12 cellular contexts compared by ENCODE assay signal in genomic region chr11:63560506-63561179, GRCh38. TPM values are rescaled to one million over a fixed set of nuclear protein-coding genes. Genes with fewer than 3 reads are reported as not detected.
DNase-seq lines count a peak whose midpoint lies in the region; ATAC-seq and TF ChIP-seq lines count a peak whose summit lies in the region.
"Had no signal": no experiment of that assay in that cellular context is flagged by ENCODE, and none has a peak within 500 bp of the region (broad histone marks: within the 10 kb centered on the region; RNA-seq: fewer than 3 reads in every experiment).

No MANE protein-coding gene starts in this region.

- ATAC-seq in naive thymus-derived CD4-positive, alpha-beta T cell, result peak; percentile 80
- no peak for ATAC-seq in HG03280 (IDR thresholded peaks at IDR 0.05; ENCODE audit: unreplicated experiment)
- no peak for ATAC-seq in GM19351 (IDR thresholded peaks at IDR 0.05; ENCODE audit: unreplicated experiment)
- no peak for ATAC-seq in GM21360 (IDR thresholded peaks at IDR 0.05; ENCODE audit: unreplicated experiment)

- CTCF ChIA-PET in CD4-positive, alpha-beta memory T cell (lab: Charles Lee; ENCODE audit: partially characterized antibody), result interaction anchor here (0.5 to 1.2 kb wide), 2 partner anchors 175 to 919 kb away, joined by 3 read pairs; no protein-coding TSS in a partner anchor
- CTCF ChIA-PET in naive thymus-derived CD4-positive, alpha-beta T cell (lab: Charles Lee), result interaction anchor here (0.7 to 1.9 kb wide), 3 partner anchors 24 to 1777 kb away, joined by 3 to 6 read pairs (median 4); partner anchors contain the start of gene PLAAT4

- H3K27me3 Mint-ChIP-seq in CD4-positive, alpha-beta memory T cell, result no peaks in the 10 kb centered on the region
- no peaks in the 10 kb centered on the region for H3K27me3 Mint-ChIP-seq in naive thymus-derived CD4-positive, alpha-beta T cell

- no peak for TF ChIP-seq EP300 in Ishikawa (IDR thresholded peaks at IDR 0.05; ENCODE audit: borderline replicate concordance)

- H3K4me1 Mint-ChIP-seq in CD4-positive, alpha-beta memory T cell, result peaks cover 35 to 47% (median 41%) of the 10 kb centered on the region in 4 donors
- peaks cover 38 to 85% (median 70%) of the 10 kb centered on the region in 7 donors for H3K4me1 Mint-ChIP-seq in naive thymus-derived CD4-positive, alpha-beta T cell

- H3K36me3 ChIP-seq in CD4-positive, alpha-beta memory T cell (ENCODE audit: insufficient read depth, low read length), result no peaks in the 10 kb centered on the region
- no peaks in the 10 kb centered on the region for H3K36me3 ChIP-seq in naive thymus-derived CD4-positive, alpha-beta T cell (ENCODE audit: control insufficient read depth in 2 of 3, insufficient read depth in 3 of 3, low read length in 3 of 3)

- no peak overlapping the region for H3K4me3 ChIP-seq in CD4-positive, alpha-beta memory T cell (ENCODE audit: low read length in 2 of 2)
- no peak overlapping the region for H3K4me3 ChIP-seq in naive thymus-derived CD4-positive, alpha-beta T cell (ENCODE audit: low read length)

- POLR2A ChIA-PET in CD4-positive, alpha-beta memory T cell (lab: Charles Lee; ENCODE audit: partially characterized antibody), result interaction anchor here (1.0 to 1.9 kb wide), 5 partner anchors 9 to 29 kb away, joined by 3 to 13 read pairs (median 3); partner anchors contain the start of gene PLAAT4
- POLR2A ChIA-PET in naive thymus-derived CD4-positive, alpha-beta T cell (lab: Charles Lee), result interaction anchor here (1.1 to 3.3 kb wide), 5 partner anchors 9 to 29 kb away, joined by 3 to 21 read pairs (median 5); partner anchors contain the start of gene PLAAT4

- peak in 2 of 5 donors; percentile 15 to 17 for DNase-seq in CD4-positive, alpha-beta memory T cell
- DNase-seq in central memory CD4-positive, alpha-beta T cell, result peak; percentile 10
- peak in 7 of 9 donors; percentile 45 to 61 (median 51) for DNase-seq in naive thymus-derived CD4-positive, alpha-beta T cell
- DNase-seq in OCI-M1 (lab: John Stamatoyannopoulos, UW), result no peak
- DNase-seq: KBM-7; stimulated activated CD4-positive, alpha-beta T cell treated with anti-CD3 and anti-CD28 coated beads, Interleukin-4, amount 100 ng/mL, for 4 hours had no signal

- H3K9me3 Mint-ChIP-seq in CD4-positive, alpha-beta memory T cell, result no peaks in the 10 kb centered on the region
- H3K9me3 Mint-ChIP-seq in naive thymus-derived CD4-positive, alpha-beta T cell, result no peaks in the 10 kb centered on the region
- H3K9me3 Mint-ChIP-seq: neural crest cell had no signal

- H3K4me1 ChIP-seq in CD4-positive, alpha-beta memory T cell (ENCODE audit: insufficient read depth, low read length), result peaks cover 39% of the 10 kb centered on the region
- peaks cover 24 to 44% of the 10 kb centered on the region in 2 donors for H3K4me1 ChIP-seq in naive thymus-derived CD4-positive, alpha-beta T cell (ENCODE audit: control insufficient read depth in 2 of 2, insufficient read depth in 2 of 2, low read length in 2 of 2)

- TF ChIP-seq RAD21 in Ishikawa (IDR thresholded peaks at IDR 0.05; ENCODE audit: low read depth), result no peak

- intact Hi-C loops in CD4-positive, alpha-beta memory T cell (cut with micrococcal nuclease), result no loop called here
- intact Hi-C loops in naive thymus-derived CD4-positive, alpha-beta T cell (cut with micrococcal nuclease), result loop anchor here (1.0 to 10.0 kb wide), 3 partner anchors 7 to 114 kb away; partner anchors contain the start of gene ATL3 (in 1 of the 2)

- no peak overlapping the region for H3K27ac ChIP-seq in CD4-positive, alpha-beta memory T cell (ENCODE audit: low read depth, low read length)
- H3K27ac ChIP-seq in naive thymus-derived CD4-positive, alpha-beta T cell (ENCODE audit: low read depth, low read length), result peak overlapping the region; percentile 56

- H3K27ac Mint-ChIP-seq in CD4-positive, alpha-beta memory T cell, result peak overlapping the region; percentile 8 to 87 (median 67)
- H3K27ac Mint-ChIP-seq in naive thymus-derived CD4-positive, alpha-beta T cell, result peak overlapping the region; percentile 16 to 95 (median 85)

- no peaks in the 10 kb centered on the region for H3K27me3 ChIP-seq in CD4-positive, alpha-beta memory T cell (ENCODE audit: insufficient read depth, low read length)
- H3K27me3 ChIP-seq in naive thymus-derived CD4-positive, alpha-beta T cell (ENCODE audit: control insufficient read depth in 2 of 2, insufficient read depth in 2 of 2, low read length in 2 of 2), result no peaks in the 10 kb centered on the region

- H3K4me3 Mint-ChIP-seq in CD4-positive, alpha-beta memory T cell, result peak overlapping the region in 7 of 8 donors; percentile 35 to 78 (median 44)
- H3K4me3 Mint-ChIP-seq in naive thymus-derived CD4-positive, alpha-beta T cell, result peak overlapping the region in 9 of 10 donors; percentile 66 to 80 (median 79)
- H3K4me3 Mint-ChIP-seq: neural crest cell had no signal

- H3K9me3 ChIP-seq in CD4-positive, alpha-beta memory T cell (ENCODE audit: control insufficient read depth in 1 of 2, low read length in 2 of 2), result no peaks in the 10 kb centered on the region
- H3K9me3 ChIP-seq in naive thymus-derived CD4-positive, alpha-beta T cell (ENCODE audit: control insufficient read depth in 2 of 3, low read length in 3 of 3), result no peaks in the 10 kb centered on the region

- H3K36me3 Mint-ChIP-seq in CD4-positive, alpha-beta memory T cell, result no peaks in the 10 kb centered on the region
- H3K36me3 Mint-ChIP-seq in naive thymus-derived CD4-positive, alpha-beta T cell, result no peaks in the 10 kb centered on the region

TF ChIP-seq in Ishikawa, 13 proteins besides CTCF, POLR2A, EP300 and RAD21:
- peak; percentile 45; the same call in 1 of the 2 replicates for TF ChIP-seq NFIC (IDR thresholded peaks at IDR 0.05)
- no peak for TF ChIP-seq CREB1 (IDR thresholded peaks at IDR 0.05; ENCODE audit: low read depth)

RNA-seq across cellular contexts. Expression of gene PLAAT2, which starts 2.5 kb away (rescaled TPM):
- not detected for total RNA-seq in CD4-positive, alpha-beta memory T cell
- under 1 TPM in 1 of 2 donors, not detected in 1; 0.48 TPM for polyA plus RNA-seq in CD4-positive, alpha-beta memory T cell
- total RNA-seq in naive thymus-derived CD4-positive, alpha-beta T cell, result under 1 TPM in 1 of 5 experiments, not detected in 4; 0.51 TPM
- not detected for polyA plus RNA-seq in naive thymus-derived CD4-positive, alpha-beta T cell
- total RNA-seq: glomerular endothelial cell, neural crest cell had no signal

RNA-seq across cellular contexts. Expression of gene PLAAT4, which starts 24.0 kb away (rescaled TPM):
- total RNA-seq in CD4-positive, alpha-beta memory T cell, result 100 to 1,000 TPM; 152 to 167 TPM
- polyA plus RNA-seq in CD4-positive, alpha-beta memory T cell, result 100 to 1,000 TPM; 387 to 416 TPM
- 100 to 1,000 TPM in 4 of 5 experiments, 10 to 100 TPM in 1; 96.2 to 170 (median 122) TPM for total RNA-seq in naive thymus-derived CD4-positive, alpha-beta T cell
- polyA plus RNA-seq in naive thymus-derived CD4-positive, alpha-beta T cell, result 100 to 1,000 TPM; 430 to 468 TPM
- total RNA-seq: neural crest cell had no signal

RNA-seq across cellular contexts. Expression of gene PLAAT3, which starts 53.6 kb away (rescaled TPM):
- 1 to 10 TPM; 3.6 to 4.7 TPM for total RNA-seq in CD4-positive, alpha-beta memory T cell
- 1 to 10 TPM; 7.4 to 9.2 TPM for polyA plus RNA-seq in CD4-positive, alpha-beta memory T cell
- 10 to 100 TPM in 1 of 5 experiments, 1 to 10 TPM in 3, under 1 TPM in 1; 0.92 to 10.3 (median 2.0) TPM for total RNA-seq in naive thymus-derived CD4-positive, alpha-beta T cell
- 1 to 10 TPM; 1.9 to 4.8 TPM for polyA plus RNA-seq in naive thymus-derived CD4-positive, alpha-beta T cell

RNA-seq across cellular contexts. Expression of gene LGALS12, which starts 54.8 kb away (rescaled TPM):
- not detected for total RNA-seq in CD4-positive, alpha-beta memory T cell
- polyA plus RNA-seq in CD4-positive, alpha-beta memory T cell, result not detected
- total RNA-seq in naive thymus-derived CD4-positive, alpha-beta T cell, result 1 to 10 TPM in 1 of 5 experiments, not detected in 4; 1.3 TPM
- polyA plus RNA-seq in naive thymus-derived CD4-positive, alpha-beta T cell, result not detected
- total RNA-seq: glomerular endothelial cell, neural crest cell had no signal
